In genomic region chr3:20042331-20042730, GRCh38 we compare ENCODE assay signal across 11 cellular contexts. TPM values are rescaled to one million over a fixed set of nuclear protein-coding genes. Genes with fewer than 3 reads are reported as not detected.
A peak's percentile ranks its signal among the peaks of the same experiment; 100 is the strongest.
DNase-seq lines count a peak whose midpoint lies in the region; ATAC-seq, FAIRE-seq and TF ChIP-seq lines count a peak whose summit lies in the region.
"Had no signal": no experiment of that assay in that cellular context is flagged by ENCODE, and none has a peak within 500 bp of the region (broad histone marks: within the 10 kb centered on the region; RNA-seq: fewer than 3 reads in every experiment).

No MANE protein-coding gene starts in this region.

- 21% methylated on average over 5 of the region's 5 CpGs for whole genome bisulfite sequencing in HepG2 (ENCODE audit: low lambda C conversion rate)

- peaks cover 36% of the 10 kb centered on the region for H3K4me1 ChIP-seq in HepG2 (ENCODE audit: insufficient read depth, low read length)
- peaks cover 44% of the 10 kb centered on the region for H3K4me1 ChIP-seq in stomach smooth muscle (ENCODE audit: control insufficient read depth, insufficient read depth, low read length)

- CTCF ChIA-PET in activated CD4-positive, alpha-beta T cell treated with anti-CD3 and anti-CD28 coated beads for 36 hours (lab: Charles Lee) = interaction anchor here (0.7 to 2.9 kb wide), 6 partner anchors 11 to 144 kb away, joined by 3 to 24 read pairs (median 4); partner anchors contain the start of gene SGO1
- CTCF ChIA-PET in activated CD4-positive, alpha-beta memory T cell treated with anti-CD3 and anti-CD28 coated beads for 36 hours (lab: Charles Lee) = interaction anchor here (1.1 to 2.8 kb wide), 3 partner anchors 10 to 61 kb away, joined by 3 to 23 read pairs (median 4); no protein-coding TSS in a partner anchor
- CTCF ChIA-PET in HepG2 (lab: Yijun Ruan, JAX; ENCODE audit: low intra/inter-chr PET ratio, low total read pairs) = no interaction called here

- no peak for TF ChIP-seq EP300 in HepG2 (IDR thresholded peaks at IDR 0.05; ENCODE audit: low read depth in 2 of 2, low read length in 2 of 2)
- TF ChIP-seq EP300 in HepG2 (CRISPR knock-in tag; IDR thresholded peaks at IDR 0.05; ENCODE audit: borderline replicate concordance) = no peak

- H3K9me3 ChIP-seq in HepG2 (ENCODE audit: low read length) = no peaks in the 10 kb centered on the region
- H3K9me3 ChIP-seq in stomach smooth muscle (ENCODE audit: control insufficient read depth in 2 of 2, low read length in 2 of 2) = no peaks in the 10 kb centered on the region
- H3K9me3 ChIP-seq: A549 had no signal

- FAIRE-seq in HepG2 (lab: Jason Lieb, UNC) = no peak
- FAIRE-seq: A549 had no signal

- TF ChIP-seq POLR2A in HepG2 (IDR thresholded peaks at IDR 0.05; ENCODE audit: insufficient read depth in 1 of 2, low read depth in 2 of 2, low read length in 2 of 2) = no peak

- H3K36me3 ChIP-seq in HepG2 (replicated peaks in 1 of 2; ENCODE audit: control insufficient read depth in 1 of 2, insufficient read depth in 2 of 2, low read length in 2 of 2) = no peaks in the 10 kb centered on the region
- H3K36me3 ChIP-seq in stomach smooth muscle (ENCODE audit: control insufficient read depth in 2 of 2, insufficient read depth in 2 of 2, low read length in 2 of 2) = no peaks in the 10 kb centered on the region

- no peak overlapping the region for H3K27ac ChIP-seq in HepG2 (ENCODE audit: extremely low read length, insufficient read depth, low read length)
- H3K27ac ChIP-seq in stomach smooth muscle (ENCODE audit: low read length) = peak overlapping the region; percentile 24
- H3K27ac ChIP-seq: A549, GM23248 had no signal

- in situ Hi-C loops in HepG2 (cut with HindIII; ENCODE audit: extremely low pct_ligation_motif_present, low pct_unique_long_range_greater_than_20kb) = no loop called here

- no peak for TF ChIP-seq RAD21 in HepG2 (CRISPR knock-in tag; IDR thresholded peaks at IDR 0.05)

- H3K9ac ChIP-seq in HepG2 (ENCODE audit: insufficient read depth, low read depth, low read length) = no peak overlapping the region
- H3K9ac ChIP-seq in stomach smooth muscle (ENCODE audit: low read length in 2 of 2) = no peak overlapping the region
- H3K9ac ChIP-seq: GM23248 had no signal

- no peaks in the 10 kb centered on the region for H3K27me3 Mint-ChIP-seq in activated CD4-positive, alpha-beta T cell treated with anti-CD3 and anti-CD28 coated beads for 36 hours
- no peaks in the 10 kb centered on the region for H3K27me3 Mint-ChIP-seq in activated CD4-positive, alpha-beta memory T cell treated with anti-CD3 and anti-CD28 coated beads for 36 hours

- H3K36me3 Mint-ChIP-seq in activated CD4-positive, alpha-beta T cell treated with anti-CD3 and anti-CD28 coated beads for 36 hours (ENCODE audit: low read depth) = no peaks in the 10 kb centered on the region
- H3K36me3 Mint-ChIP-seq in activated CD4-positive, alpha-beta memory T cell treated with anti-CD3 and anti-CD28 coated beads for 36 hours = no peaks in the 10 kb centered on the region

- peak overlapping the region; percentile 95 for H3K4me3 Mint-ChIP-seq in activated CD4-positive, alpha-beta T cell treated with anti-CD3 and anti-CD28 coated beads for 36 hours
- peak overlapping the region; percentile 91 for H3K4me3 Mint-ChIP-seq in activated CD4-positive, alpha-beta memory T cell treated with anti-CD3 and anti-CD28 coated beads for 36 hours

- H4K20me1 ChIP-seq in HepG2 (ENCODE audit: insufficient read depth, low read length) = no peaks in the 10 kb centered on the region; the same call in 1 of the 2 replicates

- no peaks in the 10 kb centered on the region for H3K79me2 ChIP-seq in HepG2 (ENCODE audit: insufficient read depth, low read length)

- H3K4me1 Mint-ChIP-seq in activated CD4-positive, alpha-beta T cell treated with anti-CD3 and anti-CD28 coated beads for 36 hours = peaks cover 62% of the 10 kb centered on the region
- peaks cover 67% of the 10 kb centered on the region for H3K4me1 Mint-ChIP-seq in activated CD4-positive, alpha-beta memory T cell treated with anti-CD3 and anti-CD28 coated beads for 36 hours (ENCODE audit: low read depth)

- H3K9me3 Mint-ChIP-seq in activated CD4-positive, alpha-beta T cell treated with anti-CD3 and anti-CD28 coated beads for 36 hours (ENCODE audit: low read depth) = no peaks in the 10 kb centered on the region
- no peaks in the 10 kb centered on the region for H3K9me3 Mint-ChIP-seq in activated CD4-positive, alpha-beta memory T cell treated with anti-CD3 and anti-CD28 coated beads for 36 hours

- peaks cover 0 to 1% of the 10 kb centered on the region in 2 experiments; a peak in 2 of 5 replicates for H3K27me3 ChIP-seq in HepG2 (ENCODE audit: control insufficient read depth in 1 of 2, insufficient read depth in 2 of 2, low read length in 2 of 2)
- H3K27me3 ChIP-seq in stomach smooth muscle (ENCODE audit: control insufficient read depth in 1 of 2, insufficient read depth in 2 of 2, low read length in 2 of 2) = no peaks in the 10 kb centered on the region

- ATAC-seq in activated CD4-positive, alpha-beta T cell treated with anti-CD3 and anti-CD28 coated beads for 36 hours = no peak
- ATAC-seq in HepG2 = no peak
- ATAC-seq: A549 had no signal

- H3K4me3 ChIP-seq in HepG2 (replicated peaks in 1 of 3; ENCODE audit: insufficient read depth in 1 of 3, low read depth in 2 of 3, low read length in 3 of 3) = no peak overlapping the region
- peak overlapping the region; percentile 91 to 94 for H3K4me3 ChIP-seq in stomach smooth muscle (ENCODE audit: low read length in 2 of 2)
- H3K4me3 ChIP-seq: A549 had no signal

- peak overlapping the region; percentile 64 for H3K27ac Mint-ChIP-seq in activated CD4-positive, alpha-beta T cell treated with anti-CD3 and anti-CD28 coated beads for 36 hours
- H3K27ac Mint-ChIP-seq in activated CD4-positive, alpha-beta memory T cell treated with anti-CD3 and anti-CD28 coated beads for 36 hours = peak overlapping the region; percentile 94

- no peak overlapping the region for H3K4me2 ChIP-seq in HepG2 (ENCODE audit: low read depth, low read length)

- no peak for TF ChIP-seq CTCF in HepG2 (CRISPR knock-in tag; IDR thresholded peaks at IDR 0.05)

- no peak for DNase-seq in activated CD4-positive, alpha-beta T cell treated with anti-CD3 and anti-CD28 coated beads for 36 hours
- DNase-seq in activated CD4-positive, alpha-beta T cell treated with anti-CD3 and anti-CD28 coated beads for 1 hour = no peak
- no peak for DNase-seq in activated CD4-positive, alpha-beta memory T cell treated with anti-CD3 and anti-CD28 coated beads for 36 hours
- DNase-seq in HepG2 (ENCODE audit: low spot score) (no peak), Kasumi-1 (lab: John Stamatoyannopoulos, UW) (no peak)
- DNase-seq in effector CD4-positive, alpha-beta T cell = no peak
- DNase-seq in stimulated activated CD4-positive, alpha-beta T cell treated with anti-CD3 and anti-CD28 coated beads, Interleukin-4, amount 100 ng/mL, for 1 hour = no peak
- DNase-seq: activated gamma-delta T cell treated with Interleukin-2 at 50 U/mL for 16 hours had no signal

- POLR2A ChIA-PET in activated CD4-positive, alpha-beta T cell treated with anti-CD3 and anti-CD28 coated beads for 36 hours (lab: Charles Lee) = interaction anchor here (1.8 to 2.6 kb wide), 2 partner anchors 11 to 15 kb away, joined by 6 to 19 read pairs; no protein-coding TSS in a partner anchor
- POLR2A ChIA-PET in activated CD4-positive, alpha-beta memory T cell treated with anti-CD3 and anti-CD28 coated beads for 36 hours (lab: Charles Lee) = interaction anchor here (0.5 to 5.5 kb wide), 7 partner anchors 12 to 144 kb away, joined by 3 to 88 read pairs (median 5); partner anchors contain the start of genes RAB5A and SGO1
- POLR2A ChIA-PET in HepG2 (lab: Yijun Ruan, JAX) = no interaction called here

- H2AFZ ChIP-seq in HepG2 (ENCODE audit: low read length) = no peak overlapping the region

- intact Hi-C loops in activated CD4-positive, alpha-beta T cell treated with anti-CD3 and anti-CD28 coated beads for 36 hours (cut with DNase I, micrococcal nuclease) = loop anchor here in 1 of 2 experiments (5.0 kb wide), 1 partner anchor 1600 kb away; no protein-coding TSS in a partner anchor
- intact Hi-C loops in activated CD4-positive, alpha-beta memory T cell treated with anti-CD3 and anti-CD28 coated beads for 36 hours (cut with micrococcal nuclease) = no loop called here
- intact Hi-C loops in HepG2 (cut with micrococcal nuclease; ENCODE audit: unreplicated experiment) = loop anchor here (5.0 kb wide), 2 partner anchors 85 to 280 kb away; no protein-coding TSS in a partner anchor

- BruUV-seq in HepG2 (replicated peaks; lab: Mats Ljungman, UMichigan) = TSS peak; percentile 56

RNA-seq across cellular contexts. Expression of gene KAT2B, which starts 2.1 kb away (rescaled TPM):
- 10 to 100 TPM; 17.2 to 18.5 TPM for total RNA-seq in activated CD4-positive, alpha-beta T cell treated with anti-CD3 and anti-CD28 coated beads for 36 hours
- total RNA-seq in activated CD4-positive, alpha-beta memory T cell treated with anti-CD3 and anti-CD28 coated beads for 36 hours = 10 to 100 TPM; 43.4 to 49.0 TPM
- 0.97 and 1.00 TPM in 2 replicates for total RNA-seq in HepG2 (2016; rRNA removed; fragmentation: Illumina TruSeq; extraction: Trizol)
- total RNA-seq in HepG2 (2016; cell fraction: cytosol; rRNA removed; fragmentation: Illumina TruSeq; extraction: Trizol; ENCODE audit: low read depth) = 0.09 and 0.30 TPM in 2 replicates
- 1.5 and 2.1 TPM in 2 replicates for total RNA-seq in HepG2 (2016; cell fraction: insoluble cytoplasmic fraction; rRNA removed; fragmentation: Illumina TruSeq; extraction: Trizol)
- total RNA-seq in HepG2 (2016; cell fraction: membrane; rRNA removed; fragmentation: Illumina TruSeq; extraction: Trizol) = 0.76 and 1.1 TPM in 2 replicates
- 2.9 and 3.8 TPM in 2 replicates for total RNA-seq in HepG2 (2016; cell fraction: nucleus; rRNA removed; fragmentation: Illumina TruSeq; extraction: Trizol)
- 1.4 and 1.7 TPM in 2 replicates for polyA plus RNA-seq in HepG2 (2011; rRNA removed)
- 0.52 and 0.92 TPM in 2 replicates for polyA plus RNA-seq in HepG2 (2011; cell fraction: cytosol; rRNA removed)
- polyA plus RNA-seq in HepG2 (2011; cell fraction: nucleus; rRNA removed) = 1.9 and 2.4 TPM in 2 replicates
- 1.3 and 1.7 TPM in 2 replicates for polyA plus RNA-seq in HepG2 (2012)
- polyA plus RNA-seq in HepG2 (2016; cell fraction: cytosol; fragmentation: Illumina TruSeq; extraction: Trizol; ENCODE audit: low read depth) = 0.16 and 0.21 TPM in 2 replicates
- 1.2 and 1.7 TPM in 2 replicates for polyA plus RNA-seq in HepG2 (2016; cell fraction: insoluble cytoplasmic fraction; fragmentation: Illumina TruSeq; extraction: Trizol; ENCODE audit: low read depth)
- polyA plus RNA-seq in HepG2 (2016; cell fraction: membrane; fragmentation: Illumina TruSeq; extraction: Trizol; ENCODE audit: low read depth) = 0.60 and 0.66 TPM in 2 replicates
- polyA plus RNA-seq in HepG2 (2016; cell fraction: nucleus; fragmentation: Illumina TruSeq; extraction: Trizol; ENCODE audit: insufficient read depth, low read depth) = 2.6 and 3.1 TPM in 2 replicates
- 1.3 and 6.1 TPM in 2 replicates for polyA minus RNA-seq in HepG2 (2011; rRNA and poly(A)+ RNA removed; ENCODE audit: low replicate concordance)
- 1.7 and 2.0 TPM in 2 replicates for polyA minus RNA-seq in HepG2 (2011; cell fraction: cytosol; rRNA and poly(A)+ RNA removed)
- polyA minus RNA-seq in HepG2 (2011; cell fraction: nucleus; rRNA and poly(A)+ RNA removed) = 3.2 and 4.8 TPM in 2 replicates

RNA-seq across cellular contexts. Expression of gene PP2D1, which starts 30.3 kb away (rescaled TPM):
- not detected for total RNA-seq in activated CD4-positive, alpha-beta T cell treated with anti-CD3 and anti-CD28 coated beads for 36 hours
- total RNA-seq in activated CD4-positive, alpha-beta memory T cell treated with anti-CD3 and anti-CD28 coated beads for 36 hours = not detected
- total RNA-seq in HepG2 (2016; rRNA removed; fragmentation: Illumina TruSeq; extraction: Trizol) = not detected in 2 replicates
- total RNA-seq in HepG2 (2016; cell fraction: cytosol; rRNA removed; fragmentation: Illumina TruSeq; extraction: Trizol; ENCODE audit: low read depth) = not detected in 2 replicates
- not detected in 2 replicates for total RNA-seq in HepG2 (2016; cell fraction: insoluble cytoplasmic fraction; rRNA removed; fragmentation: Illumina TruSeq; extraction: Trizol)
- not detected in 2 replicates for total RNA-seq in HepG2 (2016; cell fraction: membrane; rRNA removed; fragmentation: Illumina TruSeq; extraction: Trizol)
- not detected in 2 replicates for total RNA-seq in HepG2 (2016; cell fraction: nucleus; rRNA removed; fragmentation: Illumina TruSeq; extraction: Trizol)
- not detected in 2 replicates for polyA plus RNA-seq in HepG2 (2011; rRNA removed)
- not detected in 2 replicates for polyA plus RNA-seq in HepG2 (2011; cell fraction: cytosol; rRNA removed)
- polyA plus RNA-seq in HepG2 (2011; cell fraction: nucleus; rRNA removed) = not detected in 2 replicates
- 0.09 and 0.20 TPM in 2 replicates for polyA plus RNA-seq in HepG2 (2012)
- polyA plus RNA-seq in HepG2 (2016; cell fraction: cytosol; fragmentation: Illumina TruSeq; extraction: Trizol; ENCODE audit: low read depth) = not detected in 2 replicates
- polyA plus RNA-seq in HepG2 (2016; cell fraction: insoluble cytoplasmic fraction; fragmentation: Illumina TruSeq; extraction: Trizol; ENCODE audit: low read depth) = not detected in 2 replicates
- not detected in 2 replicates for polyA plus RNA-seq in HepG2 (2016; cell fraction: membrane; fragmentation: Illumina TruSeq; extraction: Trizol; ENCODE audit: low read depth)
- polyA plus RNA-seq in HepG2 (2016; cell fraction: nucleus; fragmentation: Illumina TruSeq; extraction: Trizol; ENCODE audit: insufficient read depth, low read depth) = not detected in 2 replicates
- not detected in 2 replicates for polyA minus RNA-seq in HepG2 (2011; rRNA and poly(A)+ RNA removed; ENCODE audit: low replicate concordance)
- polyA minus RNA-seq in HepG2 (2011; cell fraction: cytosol; rRNA and poly(A)+ RNA removed) = not detected in 2 replicates
- polyA minus RNA-seq in HepG2 (2011; cell fraction: nucleus; rRNA and poly(A)+ RNA removed) = not detected in 2 replicates
- total RNA-seq: GM23248 had no signal
- polyA plus RNA-seq: A549 had no signal

Comparison
In these comparisons a context has a peak if more than half of its experiments do, and no peak if none do; other contexts are left out.
1. H3K4me3 ChIP-seq: peak in stomach smooth muscle (2 of 2); none in HepG2 (0 of 3).